Comparison of ENCODE assay signal across 1 cellular context in genomic region chr1:46687910-46688509, GRCh38.
TF ChIP-seq lines count a peak whose summit lies in the region.

No MANE protein-coding gene starts in this region.

TF ChIP-seq in SK-N-SH treated with all-trans-retinoic acid at 6 μM for 48 hours, 23 proteins besides CTCF, POLR2A, EP300 and RAD21 (continued from another document):
- TF ChIP-seq ZNF565 (CRISPR knock-in tag; conservative IDR thresholded peaks at IDR 0.05; ENCODE audit: low read depth), result no peak
- TF ChIP-seq SNAI2 (CRISPR knock-in tag; IDR thresholded peaks at IDR 0.05), result no peak
- TF ChIP-seq ISL1 (CRISPR knock-in tag; IDR thresholded peaks at IDR 0.05), result no peak
TF ChIP-seq in SK-N-SH treated with all-trans-retinoic acid at 6 μM for 48 hours: peak in this region for 0.
